1 cellular context compared by ENCODE assay signal in the genomic region with DNA sequence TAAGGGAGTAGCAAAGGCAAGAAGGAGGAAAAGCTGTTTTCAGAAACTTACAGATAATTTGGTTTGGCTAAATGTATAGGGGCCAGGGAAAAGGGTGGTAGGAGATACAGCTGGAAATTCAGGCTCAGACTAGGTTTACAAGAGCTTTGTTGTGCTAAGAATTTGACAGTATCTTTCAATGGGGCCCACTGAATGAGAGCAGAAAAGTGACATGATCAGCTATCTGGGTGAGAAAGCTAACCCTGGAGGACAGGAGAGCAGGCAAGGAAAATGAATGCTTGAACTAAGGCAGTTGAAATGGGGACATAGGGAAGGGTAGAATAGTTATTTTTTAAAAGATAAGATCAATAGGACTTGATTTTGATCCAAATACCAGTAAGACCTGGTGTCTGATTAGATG.
A peak's percentile ranks its signal among the peaks of the same experiment; 100 is the strongest.
TF ChIP-seq lines count a peak whose summit lies in the region.

No MANE protein-coding gene starts in this region.

TF ChIP-seq in HEK293, 187 proteins besides CTCF, POLR2A, EP300 and RAD21:
- TF ChIP-seq SETDB1 (IDR thresholded peaks at IDR 0.05; ENCODE audit: insufficient read length, low read length): no peak
- no peak for TF ChIP-seq ZBTB7A (tag by site-specific recombination; IDR thresholded peaks at IDR 0.05; ENCODE audit: low read depth)
- TF ChIP-seq, protein P1, sequence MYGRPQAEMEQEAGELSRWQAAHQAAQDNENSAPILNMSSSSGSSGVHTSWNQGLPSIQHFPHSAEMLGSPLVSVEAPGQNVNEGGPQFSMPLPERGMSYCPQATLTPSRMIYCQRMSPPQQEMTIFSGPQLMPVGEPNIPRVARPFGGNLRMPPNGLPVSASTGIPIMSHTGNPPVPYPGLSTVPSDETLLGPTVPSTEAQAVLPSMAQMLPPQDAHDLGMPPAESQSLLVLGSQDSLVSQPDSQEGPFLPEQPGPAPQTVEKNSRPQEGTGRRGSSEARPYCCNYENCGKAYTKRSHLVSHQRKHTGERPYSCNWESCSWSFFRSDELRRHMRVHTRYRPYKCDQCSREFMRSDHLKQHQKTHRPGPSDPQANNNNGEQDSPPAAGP (tag by site-specific recombination; IDR thresholded peaks at IDR 0.05): no peak
- TF ChIP-seq ZNF529 (tag by site-specific recombination; IDR thresholded peaks at IDR 0.05; ENCODE audit: insufficient replicate concordance): no peak
- no peak for TF ChIP-seq GLI2 (tag by site-specific recombination; IDR thresholded peaks at IDR 0.05; ENCODE audit: borderline replicate concordance, low read depth)
- TF ChIP-seq ZNF302 (tag by site-specific recombination; IDR thresholded peaks at IDR 0.05; ENCODE audit: low read depth): no peak
- no peak for TF ChIP-seq ZNF664 (tag by site-specific recombination; IDR thresholded peaks at IDR 0.05)
- TF ChIP-seq, protein P2, sequence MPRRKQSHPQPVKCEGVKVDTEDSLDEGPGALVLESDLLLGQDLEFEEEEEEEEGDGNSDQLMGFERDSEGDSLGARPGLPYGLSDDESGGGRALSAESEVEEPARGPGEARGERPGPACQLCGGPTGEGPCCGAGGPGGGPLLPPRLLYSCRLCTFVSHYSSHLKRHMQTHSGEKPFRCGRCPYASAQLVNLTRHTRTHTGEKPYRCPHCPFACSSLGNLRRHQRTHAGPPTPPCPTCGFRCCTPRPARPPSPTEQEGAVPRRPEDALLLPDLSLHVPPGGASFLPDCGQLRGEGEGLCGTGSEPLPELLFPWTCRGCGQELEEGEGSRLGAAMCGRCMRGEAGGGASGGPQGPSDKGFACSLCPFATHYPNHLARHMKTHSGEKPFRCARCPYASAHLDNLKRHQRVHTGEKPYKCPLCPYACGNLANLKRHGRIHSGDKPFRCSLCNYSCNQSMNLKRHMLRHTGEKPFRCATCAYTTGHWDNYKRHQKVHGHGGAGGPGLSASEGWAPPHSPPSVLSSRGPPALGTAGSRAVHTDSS (tag by site-specific recombination; IDR thresholded peaks at IDR 0.05): no peak
- TF ChIP-seq ZNF2 (tag by site-specific recombination; IDR thresholded peaks at IDR 0.05): no peak
- TF ChIP-seq ZNF776 (tag by site-specific recombination; IDR thresholded peaks at IDR 0.05; ENCODE audit: borderline replicate concordance): no peak
- TF ChIP-seq, protein P3, sequence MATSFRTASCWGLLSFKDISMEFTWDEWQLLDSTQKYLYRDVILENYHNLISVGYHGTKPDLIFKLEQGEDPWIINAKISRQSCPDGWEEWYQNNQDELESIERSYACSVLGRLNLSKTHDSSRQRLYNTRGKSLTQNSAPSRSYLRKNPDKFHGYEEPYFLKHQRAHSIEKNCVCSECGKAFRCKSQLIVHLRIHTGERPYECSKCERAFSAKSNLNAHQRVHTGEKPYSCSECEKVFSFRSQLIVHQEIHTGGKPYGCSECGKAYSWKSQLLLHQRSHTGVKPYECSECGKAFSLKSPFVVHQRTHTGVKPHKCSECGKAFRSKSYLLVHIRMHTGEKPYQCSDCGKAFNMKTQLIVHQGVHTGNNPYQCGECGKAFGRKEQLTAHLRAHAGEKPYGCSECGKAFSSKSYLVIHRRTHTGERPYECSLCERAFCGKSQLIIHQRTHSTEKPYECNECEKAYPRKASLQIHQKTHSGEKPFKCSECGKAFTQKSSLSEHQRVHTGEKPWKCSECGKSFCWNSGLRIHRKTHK (tag by site-specific recombination; IDR thresholded peaks at IDR 0.05): no peak
- no peak for TF ChIP-seq ZNF76 (tag by site-specific recombination; IDR thresholded peaks at IDR 0.05; ENCODE audit: borderline replicate concordance, low read depth)
- TF ChIP-seq, protein P4, sequence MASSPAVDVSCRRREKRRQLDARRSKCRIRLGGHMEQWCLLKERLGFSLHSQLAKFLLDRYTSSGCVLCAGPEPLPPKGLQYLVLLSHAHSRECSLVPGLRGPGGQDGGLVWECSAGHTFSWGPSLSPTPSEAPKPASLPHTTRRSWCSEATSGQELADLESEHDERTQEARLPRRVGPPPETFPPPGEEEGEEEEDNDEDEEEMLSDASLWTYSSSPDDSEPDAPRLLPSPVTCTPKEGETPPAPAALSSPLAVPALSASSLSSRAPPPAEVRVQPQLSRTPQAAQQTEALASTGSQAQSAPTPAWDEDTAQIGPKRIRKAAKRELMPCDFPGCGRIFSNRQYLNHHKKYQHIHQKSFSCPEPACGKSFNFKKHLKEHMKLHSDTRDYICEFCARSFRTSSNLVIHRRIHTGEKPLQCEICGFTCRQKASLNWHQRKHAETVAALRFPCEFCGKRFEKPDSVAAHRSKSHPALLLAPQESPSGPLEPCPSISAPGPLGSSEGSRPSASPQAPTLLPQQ (tag by site-specific recombination; IDR thresholded peaks at IDR 0.05): peak; percentile 75
- TF ChIP-seq ZNF677 (tag by site-specific recombination; IDR thresholded peaks at IDR 0.05): no peak
- 0 out of 2 replicates have a peak, but pooled peaks have one; percentile 17 for TF ChIP-seq PRDM1 (tag by site-specific recombination; IDR thresholded peaks at IDR 0.05)
- TF ChIP-seq ZFP69B (tag by site-specific recombination; IDR thresholded peaks at IDR 0.05): 0 out of 2 replicates have a peak, but pooled peaks have one; percentile 55
TF ChIP-seq in HEK293: peak in this region for 3.
